Comparison of ENCODE assay signal across 1 cellular context in the genomic region with DNA sequence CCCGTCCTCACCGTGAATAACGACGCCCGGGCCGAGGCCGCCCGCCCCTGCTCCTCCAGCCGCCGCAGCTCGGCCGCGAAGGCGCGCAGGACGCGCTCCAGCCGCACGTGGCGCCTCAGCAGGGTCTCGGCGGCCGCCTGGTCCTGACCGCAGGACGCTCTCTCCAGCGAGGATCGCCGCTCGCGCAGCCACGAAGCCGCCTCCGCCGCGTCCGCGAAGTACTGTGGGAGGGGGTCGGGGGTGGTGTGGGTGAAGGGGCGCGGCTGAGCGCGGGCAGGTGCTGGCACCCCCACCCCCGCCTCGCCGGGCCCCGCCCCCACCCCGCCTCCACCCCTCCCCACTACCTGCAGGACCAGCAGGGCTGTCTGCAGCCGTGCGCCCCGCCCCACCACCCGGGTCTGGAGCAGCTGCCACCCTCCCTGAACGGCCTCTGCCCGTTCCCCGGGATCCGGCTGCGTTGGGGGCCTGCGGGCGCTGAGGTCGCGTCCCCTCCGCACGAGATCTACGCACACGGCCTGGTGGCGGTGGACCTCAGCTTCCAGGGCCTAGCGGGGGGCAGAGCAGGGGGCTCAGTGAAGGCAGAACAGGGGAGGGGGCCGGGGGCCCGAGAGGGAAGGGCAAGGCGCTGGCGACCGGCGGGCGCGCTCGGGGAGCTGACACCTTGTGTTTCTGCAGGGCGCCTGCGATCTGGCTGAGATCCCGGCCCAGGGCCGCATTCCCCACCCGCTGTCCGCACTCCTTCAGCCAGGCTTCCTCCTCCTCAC.
TF ChIP-seq lines count a peak whose summit lies in the region.

No MANE protein-coding gene starts in this region.

TF ChIP-seq in WTC11, 78 proteins besides CTCF, POLR2A, EP300 and RAD21 (continued from another document):
- TF ChIP-seq, protein P1, sequence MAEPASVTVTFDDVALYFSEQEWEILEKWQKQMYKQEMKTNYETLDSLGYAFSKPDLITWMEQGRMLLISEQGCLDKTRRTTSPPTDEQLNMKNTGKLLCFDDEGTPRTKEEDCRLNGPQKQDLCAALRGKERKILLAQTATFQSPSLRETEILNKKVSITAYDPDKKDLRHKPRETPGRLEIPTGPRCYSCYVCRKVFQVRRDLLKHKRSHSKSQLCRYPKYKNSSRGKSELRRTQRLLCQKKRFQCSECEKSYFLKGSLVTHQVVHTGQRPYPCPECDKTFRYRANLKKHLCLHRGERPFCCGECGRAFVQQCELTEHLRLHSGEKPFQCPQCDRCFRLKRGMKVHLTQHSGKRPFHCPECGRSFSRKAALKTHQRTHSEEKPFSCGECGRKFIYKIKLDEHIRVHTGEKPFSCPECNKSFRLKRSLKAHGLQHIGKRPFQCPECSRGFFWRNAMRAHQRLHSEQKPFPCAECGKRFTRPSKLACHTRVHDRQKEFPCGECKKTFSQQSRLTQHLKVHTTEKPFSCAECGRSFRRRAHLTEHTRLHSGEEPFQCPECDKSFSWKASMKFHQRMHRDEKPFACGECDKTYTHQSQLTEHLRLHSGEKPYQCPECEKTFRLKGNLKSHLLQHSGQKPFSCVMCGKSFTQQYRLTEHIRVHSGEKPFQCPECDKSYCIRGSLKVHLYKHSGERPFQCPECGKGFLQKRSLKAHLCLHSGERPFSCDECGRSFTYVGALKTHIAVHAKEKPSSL (CRISPR knock-in tag; conservative IDR thresholded peaks at IDR 0.05) = no peak
- TF ChIP-seq, protein P2, sequence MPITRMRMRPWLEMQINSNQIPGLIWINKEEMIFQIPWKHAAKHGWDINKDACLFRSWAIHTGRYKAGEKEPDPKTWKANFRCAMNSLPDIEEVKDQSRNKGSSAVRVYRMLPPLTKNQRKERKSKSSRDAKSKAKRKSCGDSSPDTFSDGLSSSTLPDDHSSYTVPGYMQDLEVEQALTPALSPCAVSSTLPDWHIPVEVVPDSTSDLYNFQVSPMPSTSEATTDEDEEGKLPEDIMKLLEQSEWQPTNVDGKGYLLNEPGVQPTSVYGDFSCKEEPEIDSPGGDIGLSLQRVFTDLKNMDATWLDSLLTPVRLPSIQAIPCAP (CRISPR knock-in tag; IDR thresholded peaks at IDR 0.05) = peak; percentile 96
- TF ChIP-seq EMX1 (CRISPR knock-in tag; IDR thresholded peaks at IDR 0.05) = no peak
- peak; percentile 98 for TF ChIP-seq FOXP1 (CRISPR knock-in tag; IDR thresholded peaks at IDR 0.05; ENCODE audit: borderline replicate concordance)
- peak; percentile 75; the same call in 1 of the 2 replicates for TF ChIP-seq MYBL2 (CRISPR knock-in tag; IDR thresholded peaks at IDR 0.05)
- no peak for TF ChIP-seq ZNF423 (CRISPR knock-in tag; IDR thresholded peaks at IDR 0.05)
- TF ChIP-seq SOX15 (CRISPR knock-in tag; IDR thresholded peaks at IDR 0.05) = no peak
- TF ChIP-seq TEAD1 (CRISPR knock-in tag; IDR thresholded peaks at IDR 0.05) = peak; percentile 84
- peak; percentile 97 for TF ChIP-seq ETV6 (CRISPR knock-in tag; IDR thresholded peaks at IDR 0.05)
- TF ChIP-seq CBFB (CRISPR knock-in tag; IDR thresholded peaks at IDR 0.05; ENCODE audit: low read depth) = no peak
- TF ChIP-seq, protein P3, sequence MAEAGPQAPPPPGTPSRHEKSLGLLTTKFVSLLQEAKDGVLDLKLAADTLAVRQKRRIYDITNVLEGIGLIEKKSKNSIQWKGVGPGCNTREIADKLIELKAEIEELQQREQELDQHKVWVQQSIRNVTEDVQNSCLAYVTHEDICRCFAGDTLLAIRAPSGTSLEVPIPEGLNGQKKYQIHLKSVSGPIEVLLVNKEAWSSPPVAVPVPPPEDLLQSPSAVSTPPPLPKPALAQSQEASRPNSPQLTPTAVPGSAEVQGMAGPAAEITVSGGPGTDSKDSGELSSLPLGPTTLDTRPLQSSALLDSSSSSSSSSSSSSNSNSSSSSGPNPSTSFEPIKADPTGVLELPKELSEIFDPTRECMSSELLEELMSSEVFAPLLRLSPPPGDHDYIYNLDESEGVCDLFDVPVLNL (CRISPR knock-in tag; IDR thresholded peaks at IDR 0.05; ENCODE audit: borderline replicate concordance, low read depth) = peak; percentile 80; the same call in 1 of the 2 replicates
- TF ChIP-seq ZNF121 (CRISPR knock-in tag; IDR thresholded peaks at IDR 0.05) = peak; percentile 53; the same call in 1 of the 2 replicates
- TF ChIP-seq, protein P4, sequence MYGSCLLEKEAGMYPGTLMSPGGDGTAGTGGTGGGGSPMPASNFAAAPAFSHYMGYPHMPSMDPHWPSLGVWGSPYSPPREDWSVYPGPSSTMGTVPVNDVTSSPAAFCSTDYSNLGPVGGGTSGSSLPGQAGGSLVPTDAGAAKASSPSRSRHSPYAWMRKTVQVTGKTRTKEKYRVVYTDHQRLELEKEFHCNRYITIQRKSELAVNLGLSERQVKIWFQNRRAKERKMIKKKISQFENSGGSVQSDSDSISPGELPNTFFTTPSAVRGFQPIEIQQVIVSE (CRISPR knock-in tag; IDR thresholded peaks at IDR 0.05; ENCODE audit: borderline replicate concordance) = no peak
